13 cellular contexts compared by ENCODE assay signal in genomic region chr9:124208571-124208970, GRCh38. TPM values are rescaled to one million over a fixed set of nuclear protein-coding genes. Genes with fewer than 3 reads are reported as not detected.
DNase-seq lines count a peak whose midpoint lies in the region; ATAC-seq lines count a peak whose summit lies in the region.
"Had no signal": no experiment of that assay in that cellular context is flagged by ENCODE, and none has a peak within 500 bp of the region (broad histone marks: within the 10 kb centered on the region; RNA-seq: fewer than 3 reads in every experiment).

No MANE protein-coding gene starts in this region.

- H3K27ac Mint-ChIP-seq in activated CD4-positive, alpha-beta T cell treated with anti-CD3 and anti-CD28 coated beads, Interleukin-2, amount 10 ng/mL, durations not matched to agents 24 days and 14 days, result peak overlapping the region; percentile 59
- H3K27ac Mint-ChIP-seq in stimulated activated effector memory CD8-positive, alpha-beta T cell treated with anti-CD3 and anti-CD28 coated beads, Interleukin-12 subunit alpha, Interleukin-12 subunit beta, amount 100 ng/mL, for 72 hours, result peak overlapping the region; percentile 1
- H3K27ac Mint-ChIP-seq: activated naive CD4-positive, alpha-beta T cell treated with anti-CD3 and anti-CD28 coated beads for 36 hours had no signal

- no peaks in the 10 kb centered on the region for H3K27me3 Mint-ChIP-seq in activated CD4-positive, alpha-beta T cell treated with anti-CD3 and anti-CD28 coated beads, Interleukin-2, amount 10 ng/mL, durations not matched to agents 24 days and 14 days

- H3K9me3 Mint-ChIP-seq in activated CD4-positive, alpha-beta T cell treated with anti-CD3 and anti-CD28 coated beads, Interleukin-2, amount 10 ng/mL, durations not matched to agents 24 days and 14 days, result peaks cover 5% of the 10 kb centered on the region
- no peaks in the 10 kb centered on the region for H3K9me3 Mint-ChIP-seq in stimulated activated effector memory CD8-positive, alpha-beta T cell treated with anti-CD3 and anti-CD28 coated beads, Interleukin-12 subunit alpha, Interleukin-12 subunit beta, amount 100 ng/mL, for 72 hours
- H3K9me3 Mint-ChIP-seq: activated naive CD4-positive, alpha-beta T cell treated with anti-CD3 and anti-CD28 coated beads for 36 hours had no signal

- H3K4me1 Mint-ChIP-seq in activated CD4-positive, alpha-beta T cell treated with anti-CD3 and anti-CD28 coated beads, Interleukin-2, amount 10 ng/mL, durations not matched to agents 24 days and 14 days, result peaks cover 64% of the 10 kb centered on the region
- H3K4me1 Mint-ChIP-seq in stimulated activated effector memory CD8-positive, alpha-beta T cell treated with anti-CD3 and anti-CD28 coated beads, Interleukin-12 subunit alpha, Interleukin-12 subunit beta, amount 100 ng/mL, for 72 hours, result peaks cover 73% of the 10 kb centered on the region

- H3K36me3 Mint-ChIP-seq in activated CD4-positive, alpha-beta T cell treated with anti-CD3 and anti-CD28 coated beads, Interleukin-2, amount 10 ng/mL, durations not matched to agents 24 days and 14 days (ENCODE audit: low read depth), result peaks cover 12% of the 10 kb centered on the region
- H3K36me3 Mint-ChIP-seq in stimulated activated effector memory CD8-positive, alpha-beta T cell treated with anti-CD3 and anti-CD28 coated beads, Interleukin-12 subunit alpha, Interleukin-12 subunit beta, amount 100 ng/mL, for 72 hours, result peaks cover 8% of the 10 kb centered on the region

- peak overlapping the region; percentile 37 for H3K4me3 Mint-ChIP-seq in activated CD4-positive, alpha-beta T cell treated with anti-CD3 and anti-CD28 coated beads, Interleukin-2, amount 10 ng/mL, durations not matched to agents 24 days and 14 days
- H3K4me3 Mint-ChIP-seq in stimulated activated effector memory CD8-positive, alpha-beta T cell treated with anti-CD3 and anti-CD28 coated beads, Interleukin-12 subunit alpha, Interleukin-12 subunit beta, amount 100 ng/mL, for 72 hours, result peak overlapping the region; percentile 24
- H3K4me3 Mint-ChIP-seq: activated naive CD4-positive, alpha-beta T cell treated with anti-CD3 and anti-CD28 coated beads for 36 hours; neural crest cell had no signal

- peak; percentile 73 for DNase-seq in activated CD4-positive, alpha-beta T cell treated with anti-CD3 and anti-CD28 coated beads, Interleukin-2, amount 10 ng/mL, durations not matched to agents 24 days and 14 days
- no peak for DNase-seq in activated CD4-positive, alpha-beta T cell treated with anti-CD3 and anti-CD28 coated beads for 4 hours
- DNase-seq in activated T-cell treated with anti-CD3 and anti-CD28 coated beads, Interleukin-2, amount 50 U/mL, for 48 hours, result peak; percentile 38 to 56
- DNase-seq in stimulated activated effector memory CD8-positive, alpha-beta T cell treated with anti-CD3 and anti-CD28 coated beads, Interleukin-12 subunit alpha, Interleukin-12 subunit beta, amount 100 ng/mL, for 72 hours (ENCODE audit: low spot score in 2 of 2), result no peak
- DNase-seq in NCI-H1048 (lab: John Stamatoyannopoulos, UW), result no peak
- DNase-seq in COLO829 (ENCODE audit: low spot score), result no peak
- DNase-seq in activated CD4-positive, CD25-positive, alpha-beta regulatory T cell (lab: John Stamatoyannopoulos, UW), result no peak
- DNase-seq: activated naive CD4-positive, alpha-beta T cell treated with anti-CD3 and anti-CD28 coated beads for 36 hours; central memory CD4-positive, alpha-beta T cell; NCI-H524 had no signal

- intact Hi-C loops in activated CD4-positive, alpha-beta T cell treated with anti-CD3 and anti-CD28 coated beads, Interleukin-2, amount 10 ng/mL, durations not matched to agents 24 days and 14 days (cut with micrococcal nuclease), result loop anchor here (10.0 kb wide), 1 partner anchor 1804 kb away; no protein-coding TSS in a partner anchor

- ATAC-seq in HG03354 (IDR thresholded peaks at IDR 0.05; ENCODE audit: poor library complexity, severe bottlenecking, unreplicated experiment), result peak; percentile 43
- ATAC-seq in stimulated activated effector memory CD8-positive, alpha-beta T cell treated with anti-CD3 and anti-CD28 coated beads, Interleukin-12 subunit alpha, Interleukin-12 subunit beta, amount 100 ng/mL, for 72 hours, result peak; percentile 81
- ATAC-seq: Right ventricle myocardium inferior had no signal

RNA-seq across cellular contexts. Expression of gene NEK6, which starts 49.2 kb away (rescaled TPM):
- 26.4 and 32.5 TPM in 2 replicates for total RNA-seq in activated CD4-positive, alpha-beta T cell treated with anti-CD3 and anti-CD28 coated beads, Interleukin-2, amount 10 ng/mL, durations not matched to agents 24 days and 14 days

Comparison
In these comparisons a context has a peak if more than half of its experiments do, and no peak if none do; other contexts are left out.
1. DNase-seq: peak in activated CD4-positive, alpha-beta T cell treated with anti-CD3 and anti-CD28 coated beads, Interleukin-2, amount 10 ng/mL, durations not matched to agents 24 days and 14 days (single experiment) and activated T-cell treated with anti-CD3 and anti-CD28 coated beads, Interleukin-2, amount 50 U/mL, for 48 hours (2 of 2); none in activated CD4-positive, alpha-beta T cell treated with anti-CD3 and anti-CD28 coated beads for 4 hours (0 of 2), stimulated activated effector memory CD8-positive, alpha-beta T cell treated with anti-CD3 and anti-CD28 coated beads, Interleukin-12 subunit alpha, Interleukin-12 subunit beta, amount 100 ng/mL, for 72 hours (0 of 2), NCI-H1048 (single experiment), COLO829 (single experiment) and activated CD4-positive, CD25-positive, alpha-beta regulatory T cell (0 of 4).